In the genomic region with DNA sequence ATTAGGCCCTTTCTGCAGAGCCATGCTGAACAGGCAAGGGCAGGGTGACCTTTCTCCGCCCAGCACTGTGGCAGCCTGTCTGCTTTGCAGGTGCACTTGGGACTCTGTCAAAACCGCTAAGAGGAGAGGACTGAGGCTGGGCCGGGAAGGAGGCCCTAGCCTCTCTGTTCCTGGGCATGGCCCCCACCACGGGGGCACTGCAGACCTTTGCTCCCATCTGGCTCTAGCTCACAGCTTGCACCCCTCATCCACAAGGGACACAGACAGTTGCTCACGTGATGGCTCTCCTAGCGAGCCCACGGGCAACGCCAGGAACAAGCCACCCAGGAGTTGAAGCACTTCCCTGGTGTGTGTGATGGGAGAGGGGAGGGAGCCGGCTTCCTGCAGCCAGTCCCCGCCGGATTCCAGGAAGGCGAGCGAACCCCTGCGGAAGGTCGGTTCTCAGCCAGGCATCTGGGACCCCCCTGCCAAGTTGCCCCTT, we compare ENCODE assay signal across 20 cellular contexts. TPM values are rescaled to one million over a fixed set of nuclear protein-coding genes. Genes with fewer than 3 reads are reported as not detected.
A peak's percentile ranks its signal among the peaks of the same experiment; 100 is the strongest.
DNase-seq lines count a peak whose midpoint lies in the region; ATAC-seq and TF ChIP-seq lines count a peak whose summit lies in the region.
"Had no signal": no experiment of that assay in that cellular context is flagged by ENCODE, and none has a peak within 500 bp of the region (broad histone marks: within the 10 kb centered on the region; RNA-seq: fewer than 3 reads in every experiment).

No MANE protein-coding gene starts in this region.

- H3K27me3 Mint-ChIP-seq in activated naive CD4-positive, alpha-beta T cell treated with anti-CD3 and anti-CD28 coated beads, Interleukin-2, amount 10 ng/mL, durations not matched to agents 7 days and 5 days = no peaks in the 10 kb centered on the region
- H3K27me3 Mint-ChIP-seq in Calu3 (ENCODE audit: unreplicated experiment) = no peaks in the 10 kb centered on the region
- H3K27me3 Mint-ChIP-seq: CD4-positive, alpha-beta T cell had no signal

- no peak for TF ChIP-seq POLR2A in suprapubic skin (IDR thresholded peaks at IDR 0.05)

- peak; percentile 5 for DNase-seq in activated naive CD4-positive, alpha-beta T cell treated with anti-CD3 and anti-CD28 coated beads, Interleukin-2, amount 10 ng/mL, durations not matched to agents 7 days and 5 days
- DNase-seq in activated naive CD4-positive, alpha-beta T cell (lab: John Stamatoyannopoulos, UW) = no peak
- peak; percentile 40 for DNase-seq in WERI-Rb-1
- peak; percentile 85 for DNase-seq in mesenteric fat pad (ENCODE audit: low spot score)
- peak; percentile 29 to 60 for DNase-seq in suprapubic skin (ENCODE audit: low spot score in 2 of 2)
- no peak for DNase-seq in Calu3
- DNase-seq in mesendoderm = no peak
- DNase-seq in stimulated activated naive CD8-positive, alpha-beta T cell treated with anti-CD3 and anti-CD28 coated beads, Interleukin-15, Interleukin-2, amounts not matched to agents 100 U/mL and 50 U/mL, for 24 hours = no peak
- DNase-seq: 8988T, BE2C, DMS53, HFFc6, IMR-90, Kasumi-1, NCI-H1105, NCI-H1694, NCI-H2227 treated with DMSO at 0.1 percent for 48 hours had no signal

- no peaks in the 10 kb centered on the region for H3K27me3 ChIP-seq in WERI-Rb-1 (ENCODE audit: insufficient read depth, low read depth, severe bottlenecking)
- peaks cover 25% of the 10 kb centered on the region for H3K27me3 ChIP-seq in suprapubic skin
- no peaks in the 10 kb centered on the region for H3K27me3 ChIP-seq in mesendoderm (ENCODE audit: insufficient read depth, low read length, poor library complexity)
- H3K27me3 ChIP-seq: BE2C had no signal

- no peak overlapping the region for H3K4me2 ChIP-seq in mesendoderm (ENCODE audit: low read length)

- no peaks in the 10 kb centered on the region for H3K36me3 Mint-ChIP-seq in activated naive CD4-positive, alpha-beta T cell treated with anti-CD3 and anti-CD28 coated beads, Interleukin-2, amount 10 ng/mL, durations not matched to agents 7 days and 5 days
- no peaks in the 10 kb centered on the region for H3K36me3 Mint-ChIP-seq in Calu3 (ENCODE audit: insufficient read depth, unreplicated experiment)

- H3K79me1 ChIP-seq in mesendoderm (ENCODE audit: low read length) = no peaks in the 10 kb centered on the region

- H3K9ac ChIP-seq in mesendoderm (ENCODE audit: low read length) = no peak overlapping the region

- no peak overlapping the region for H2BK15ac ChIP-seq in mesendoderm (replicated peaks; ENCODE audit: low read depth)

- no peaks in the 10 kb centered on the region for H3K9me3 Mint-ChIP-seq in activated naive CD4-positive, alpha-beta T cell treated with anti-CD3 and anti-CD28 coated beads, Interleukin-2, amount 10 ng/mL, durations not matched to agents 7 days and 5 days
- H3K9me3 Mint-ChIP-seq in Calu3 (ENCODE audit: low read depth, unreplicated experiment) = peaks cover 2% of the 10 kb centered on the region
- H3K9me3 Mint-ChIP-seq: CD4-positive, alpha-beta T cell; HFFc6 had no signal

- H3K56ac ChIP-seq in mesendoderm (ENCODE audit: low read length) = no peak overlapping the region

- H3K18ac ChIP-seq in mesendoderm (ENCODE audit: low read length) = no peak overlapping the region

- H3K27ac ChIP-seq in WERI-Rb-1 = no peak overlapping the region
- no peak overlapping the region for H3K27ac ChIP-seq in suprapubic skin
- H3K27ac ChIP-seq in mesendoderm (ENCODE audit: low read depth, low read length) = no peak overlapping the region

- WGBS in suprapubic skin = no CpG with 5 or more reads among the region's 15 CpGs
- WGBS in mesendoderm (ENCODE audit: extremely low coverage, insufficient coverage, low lambda C conversion rate) = no CpG with 5 or more reads among the region's 15 CpGs

- CTCF ChIA-PET in activated naive CD4-positive, alpha-beta T cell treated with anti-CD3 and anti-CD28 coated beads, Interleukin-2, amount 10 ng/mL, durations not matched to agents 7 days and 5 days (lab: Charles Lee) = no interaction called here
- CTCF ChIA-PET in Calu3 (lab: Charles Lee) = no interaction called here

- H3K4ac ChIP-seq in mesendoderm (ENCODE audit: low read depth, low read length) = no peak overlapping the region

- H3K27ac Mint-ChIP-seq in activated naive CD4-positive, alpha-beta T cell treated with anti-CD3 and anti-CD28 coated beads, Interleukin-2, amount 10 ng/mL, durations not matched to agents 7 days and 5 days = no peak overlapping the region
- H3K27ac Mint-ChIP-seq in Calu3 (ENCODE audit: unreplicated experiment) = no peak overlapping the region
- H3K27ac Mint-ChIP-seq: CD4-positive, alpha-beta T cell; HFFc6 had no signal

- no peak overlapping the region for H2BK5ac ChIP-seq in mesendoderm (ENCODE audit: low read length)

- ATAC-seq in stimulated activated naive CD8-positive, alpha-beta T cell treated with anti-CD3 and anti-CD28 coated beads, Interleukin-15, Interleukin-2, amounts not matched to agents 100 U/mL and 50 U/mL, for 24 hours = no peak

- intact Hi-C loops in Calu3 (cut with micrococcal nuclease; ENCODE audit: unreplicated experiment) = no loop called here

- H4K8ac ChIP-seq in mesendoderm (ENCODE audit: low read depth, low read length) = no peak overlapping the region

- no peak for TF ChIP-seq EP300 in suprapubic skin (IDR thresholded peaks at IDR 0.05)

- H3K4me3 Mint-ChIP-seq in activated naive CD4-positive, alpha-beta T cell treated with anti-CD3 and anti-CD28 coated beads, Interleukin-2, amount 10 ng/mL, durations not matched to agents 7 days and 5 days = no peak overlapping the region
- no peak overlapping the region for H3K4me3 Mint-ChIP-seq in Calu3 (ENCODE audit: low read depth, unreplicated experiment)
- H3K4me3 Mint-ChIP-seq: CD4-positive, alpha-beta T cell; HFFc6 had no signal

- no peak overlapping the region for H2AK5ac ChIP-seq in mesendoderm (ENCODE audit: low read length)

- no TSS peak for BruUV-seq in Calu3 (replicated peaks; lab: Mats Ljungman, UMichigan)

- no peaks in the 10 kb centered on the region for H3K4me1 Mint-ChIP-seq in activated naive CD4-positive, alpha-beta T cell treated with anti-CD3 and anti-CD28 coated beads, Interleukin-2, amount 10 ng/mL, durations not matched to agents 7 days and 5 days
- no peaks in the 10 kb centered on the region for H3K4me1 Mint-ChIP-seq in Calu3 (ENCODE audit: low read depth, unreplicated experiment)

- no peak overlapping the region for H2BK120ac ChIP-seq in mesendoderm (ENCODE audit: low read depth, low read length)

- H3K79me2 ChIP-seq in mesendoderm (ENCODE audit: control insufficient read depth, insufficient read depth, low read length) = no peaks in the 10 kb centered on the region

- H3K4me3 ChIP-seq in WERI-Rb-1 (ENCODE audit: low read depth, low read length) = no peak overlapping the region
- no peak overlapping the region for H3K4me3 ChIP-seq in suprapubic skin
- no peak overlapping the region for H3K4me3 ChIP-seq in mesendoderm (ENCODE audit: low read length)

- H3K36me3 ChIP-seq in WERI-Rb-1 (no peaks in the 10 kb centered on the region), suprapubic skin (no peaks in the 10 kb centered on the region), mesendoderm (ENCODE audit: control insufficient read depth, insufficient read depth, low read length) (no peaks in the 10 kb centered on the region)
- H3K36me3 ChIP-seq: BE2C had no signal

- H4K5ac ChIP-seq in mesendoderm (ENCODE audit: low read length) = no peak overlapping the region

- H3K9me3 ChIP-seq in WERI-Rb-1 (ENCODE audit: severe bottlenecking) (peaks cover 4% of the 10 kb centered on the region), suprapubic skin (no peaks in the 10 kb centered on the region)
- H3K9me3 ChIP-seq: BE2C had no signal

- no peak overlapping the region for H3K23ac ChIP-seq in mesendoderm (ENCODE audit: low read length)

- H3K4me1 ChIP-seq in suprapubic skin (peaks cover 3% of the 10 kb centered on the region), mesendoderm (ENCODE audit: control insufficient read depth, low read depth, low read length) (no peaks in the 10 kb centered on the region)
- H3K4me1 ChIP-seq: BE2C had no signal

- TF ChIP-seq CTCF in WERI-Rb-1 (IDR thresholded peaks at IDR 0.05; ENCODE audit: low read depth, low read length) = no peak
- no peak for TF ChIP-seq CTCF in suprapubic skin (IDR thresholded peaks at IDR 0.05)
- TF ChIP-seq CTCF in Calu3 (IDR thresholded peaks at IDR 0.05; ENCODE audit: unreplicated experiment) = no peak

RNA-seq across cellular contexts. Expression of a gene that starts 43.0 kb away (rescaled TPM):
- total RNA-seq in mesenteric fat pad (27.9 TPM), suprapubic skin (under 1 TPM; 0.16 to 0.42 (median 0.34) TPM), Calu3 (2022) (not detected in 2 replicates)
- polyA plus RNA-seq in mesendoderm (2013, experiment 1 of 2) = not detected
- polyA plus RNA-seq in mesendoderm (2013, experiment 2 of 2) = not detected
- total RNA-seq: H4, HFFc6, HT-29, IMR-90 had no signal
- polyA plus RNA-seq: IMR-90 had no signal

Comparison
In these comparisons a context has a peak if more than half of its experiments do, and no peak if none do; other contexts are left out.
1. DNase-seq: peak in activated naive CD4-positive, alpha-beta T cell treated with anti-CD3 and anti-CD28 coated beads, Interleukin-2, amount 10 ng/mL, durations not matched to agents 7 days and 5 days (single experiment), WERI-Rb-1 (single experiment), mesenteric fat pad (single experiment) and suprapubic skin (2 of 2); none in activated naive CD4-positive, alpha-beta T cell (0 of 4), Calu3 (single experiment), mesendoderm (single experiment) and stimulated activated naive CD8-positive, alpha-beta T cell treated with anti-CD3 and anti-CD28 coated beads, Interleukin-15, Interleukin-2, amounts not matched to agents 100 U/mL and 50 U/mL, for 24 hours (single experiment).
2. RNA of a gene that starts 43.0 kb away (total RNA-seq): 27.9 TPM in mesenteric fat pad (single experiment); 0.16 to 0.42 TPM in suprapubic skin and not detected in Calu3; every median in the first group is over 10 times any median in the second.